10 cellular contexts compared by ENCODE assay signal in the genomic region with DNA sequence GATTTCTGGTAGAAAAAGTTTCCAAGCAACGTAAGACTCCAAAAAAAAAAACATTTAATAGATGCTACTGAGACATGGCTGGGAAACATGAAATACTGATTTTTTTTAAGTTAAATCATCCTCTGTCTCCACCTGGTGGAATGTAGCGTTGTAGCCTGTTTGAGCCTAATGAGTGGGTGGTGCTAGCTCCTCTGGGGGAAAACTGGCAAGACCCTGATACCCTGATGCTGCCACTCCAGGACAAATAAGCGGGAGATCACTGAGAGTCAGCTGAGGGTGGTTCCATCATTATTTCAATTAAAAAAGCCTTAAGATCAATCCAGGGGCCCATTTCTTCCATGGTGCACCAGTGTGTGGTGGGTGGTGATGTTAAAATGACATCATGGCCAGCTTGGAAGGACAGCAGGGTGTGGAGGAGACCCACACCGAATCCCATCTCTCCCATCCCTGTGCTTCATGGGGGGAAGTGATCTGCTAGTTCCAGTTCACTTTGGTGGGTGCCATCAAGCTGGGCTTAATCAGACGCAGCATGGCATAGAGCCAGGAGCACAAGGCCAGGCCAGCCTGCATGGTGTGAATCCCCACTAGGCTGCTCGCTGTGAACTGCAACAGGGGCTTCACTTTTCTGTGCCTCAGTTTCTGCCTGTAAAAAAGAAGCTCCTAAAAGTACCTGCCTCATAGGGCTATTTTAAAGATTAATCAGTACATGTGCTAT. TPM values are rescaled to one million over a fixed set of nuclear protein-coding genes. Genes with fewer than 3 reads are reported as not detected.
A peak's percentile ranks its signal among the peaks of the same experiment; 100 is the strongest.
DNase-seq lines count a peak whose midpoint lies in the region; ATAC-seq, FAIRE-seq and TF ChIP-seq lines count a peak whose summit lies in the region.
"Had no signal": no experiment of that assay in that cellular context is flagged by ENCODE, and none has a peak within 500 bp of the region (broad histone marks: within the 10 kb centered on the region; RNA-seq: fewer than 3 reads in every experiment).

No MANE protein-coding gene starts in this region.

- H3F3A ChIP-seq in SK-N-SH (replicated peaks; ENCODE audit: insufficient read depth), result peaks cover 18% of the 10 kb centered on the region

- H3K9ac ChIP-seq in SK-N-SH, result no peak overlapping the region

- no peaks in the 10 kb centered on the region for H3K79me2 ChIP-seq in SK-N-SH (ENCODE audit: insufficient read depth)

- no peaks in the 10 kb centered on the region for H3K9me2 ChIP-seq in SK-N-SH

- H3K9me3 ChIP-seq in SK-N-SH (no peaks in the 10 kb centered on the region), transverse colon (no peaks in the 10 kb centered on the region), suprapubic skin (no peaks in the 10 kb centered on the region)
- H3K9me3 ChIP-seq: thoracic aorta had no signal

- H3K27me3 ChIP-seq in SK-N-SH (ENCODE audit: insufficient read depth) (no peaks in the 10 kb centered on the region), foreskin keratinocyte (no peaks in the 10 kb centered on the region), transverse colon (no peaks in the 10 kb centered on the region), suprapubic skin (no peaks in the 10 kb centered on the region)

- TF ChIP-seq POLR2A in transverse colon (IDR thresholded peaks at IDR 0.05) (no peak), suprapubic skin (IDR thresholded peaks at IDR 0.05) (no peak), GM12891 (IDR thresholded peaks at IDR 0.05; ENCODE audit: low read depth, low read length) (no peak)

- TF ChIP-seq CTCF in GM13977 (IDR thresholded peaks at IDR 0.05; ENCODE audit: extremely low read depth, insufficient read depth, missing control alignments), result peak; percentile 59
- TF ChIP-seq CTCF in SK-N-SH (IDR thresholded peaks at IDR 0.05), result peak; percentile 57
- peak; percentile 65 for TF ChIP-seq CTCF in foreskin keratinocyte (conservative IDR thresholded peaks at IDR 0.05)
- TF ChIP-seq CTCF in transverse colon (IDR thresholded peaks at IDR 0.05), result peak in 2 of 5 experiments; percentile 24 to 34
- TF ChIP-seq CTCF in suprapubic skin (IDR thresholded peaks at IDR 0.05), result no peak

- no peak for ATAC-seq in foreskin keratinocyte

- H3K4me2 ChIP-seq in SK-N-SH, result no peak overlapping the region

- POLR2A ChIA-PET in SK-N-SH (lab: Yijun Ruan, JAX), result no interaction called here

- H3K36me3 ChIP-seq in SK-N-SH (replicated peaks in 1 of 2; ENCODE audit: control insufficient read depth in 1 of 2, insufficient read depth in 2 of 2, low read length in 1 of 2) (peaks cover 7 to 18% of the 10 kb centered on the region in 2 experiments), transverse colon (no peaks in the 10 kb centered on the region), suprapubic skin (peaks cover 40% of the 10 kb centered on the region)

- no peak overlapping the region for H3K4me3 ChIP-seq in SK-N-SH (ENCODE audit: low read depth in 2 of 2, low read length in 1 of 2)
- H3K4me3 ChIP-seq in transverse colon, result no peak overlapping the region
- no peak overlapping the region for H3K4me3 ChIP-seq in suprapubic skin
- H3K4me3 ChIP-seq: thoracic aorta had no signal

- peaks cover 5 to 12% of the 10 kb centered on the region in 2 experiments for H3K4me1 ChIP-seq in SK-N-SH (ENCODE audit: control insufficient read depth in 1 of 2, insufficient read depth in 2 of 2, low read depth in 1 of 2, low read length in 1 of 2)
- peaks cover 24% of the 10 kb centered on the region for H3K4me1 ChIP-seq in foreskin keratinocyte
- peaks cover 0 to 25% (median 19%) of the 10 kb centered on the region in 4 donors for H3K4me1 ChIP-seq in transverse colon
- peaks cover 16% of the 10 kb centered on the region for H3K4me1 ChIP-seq in suprapubic skin

- H3K27ac ChIP-seq in SK-N-SH (ENCODE audit: low read depth in 2 of 2, low read length in 1 of 2) (no peak overlapping the region), foreskin keratinocyte (no peak overlapping the region), transverse colon (no peak overlapping the region), suprapubic skin (no peak overlapping the region)
- H3K27ac ChIP-seq: thoracic aorta had no signal

- CTCF ChIA-PET in SK-N-SH (lab: Yijun Ruan, JAX), result interaction anchor here (0.7 to 3.1 kb wide), 2 partner anchors 15 to 302 kb away, joined by 3 to 9 read pairs; no protein-coding TSS in a partner anchor

- TF ChIP-seq EP300 in SK-N-SH (IDR thresholded peaks at IDR 0.05; ENCODE audit: borderline replicate concordance in 1 of 2, low read depth in 1 of 2, low read length in 1 of 2) (no peak), transverse colon (IDR thresholded peaks at IDR 0.05; ENCODE audit: low read depth) (no peak), suprapubic skin (IDR thresholded peaks at IDR 0.05) (no peak)

- peak; percentile 35; the same call in 1 of the 2 replicates for TF ChIP-seq RAD21 in SK-N-SH (IDR thresholded peaks at IDR 0.05; ENCODE audit: low read length)

- intact Hi-C loops in transverse colon (cut with DNase I; ENCODE audit: low total_unique reads), result no loop called here

- no peak for FAIRE-seq in GM12891 (lab: Jason Lieb, UNC)

- H4K20me1 ChIP-seq in SK-N-SH (ENCODE audit: insufficient read depth), result no peaks in the 10 kb centered on the region

- WGBS in SK-N-SH (ENCODE audit: low lambda C conversion rate), result 73% methylated on average over 4 of the region's 6 CpGs
- 70 to 80% methylated on average over 3 to 6 of the region's 6 CpGs for WGBS in transverse colon (ENCODE audit: low coverage in 1 of 2), 2 donors
- WGBS in suprapubic skin, result 79% methylated on average over 6 of the region's 6 CpGs

- peak; percentile 30 for DNase-seq in AG08396 (ENCODE audit: low spot score)
- no peak for DNase-seq in GM13977 (ENCODE audit: low spot score)
- peak; percentile 43 for DNase-seq in SK-N-SH
- DNase-seq in foreskin keratinocyte, result no peak
- DNase-seq in transverse colon, result no peak
- DNase-seq in suprapubic skin (ENCODE audit: low spot score in 2 of 2), result no peak
- DNase-seq in COLO668 (lab: John Stamatoyannopoulos, UW; ENCODE audit: unreplicated experiment), result no peak
- DNase-seq in GM12891 (ENCODE audit: insufficient read length, low spot score), result no peak

- in situ Hi-C loops in GM13977 (cut with MboI; ENCODE audit: low pct_unique_long_range_greater_than_20kb, low sequenced_read_pairs, unreplicated experiment), result no loop called here
- in situ Hi-C loops in transverse colon (cut with MboI; ENCODE audit: low pct_ligation_motif_present in 1 of 4, low pct_unique_long_range_greater_than_20kb in 1 of 4, low sequenced_read_pairs in 3 of 4), result no loop called here

- H2AFZ ChIP-seq in SK-N-SH (ENCODE audit: low read depth), result no peak overlapping the region

TF ChIP-seq in SK-N-SH, 30 proteins besides CTCF, POLR2A, EP300 and RAD21:
- TF ChIP-seq RXRA (IDR thresholded peaks at IDR 0.05; ENCODE audit: borderline replicate concordance, low read depth), result no peak

TF ChIP-seq in GM12891, 5 proteins besides CTCF, POLR2A, EP300 and RAD21:
- TF ChIP-seq POLR2AphosphoS5 (IDR thresholded peaks at IDR 0.05; ENCODE audit: low read depth, low read length), result no peak
- no peak for TF ChIP-seq POU2F2 (IDR thresholded peaks at IDR 0.05; ENCODE audit: low read depth, low read length)
- TF ChIP-seq TAF1 (IDR thresholded peaks at IDR 0.05; ENCODE audit: low read depth, low read length), result no peak
- no peak for TF ChIP-seq PAX5 (IDR thresholded peaks at IDR 0.05; ENCODE audit: insufficient read depth, low read length, severe bottlenecking)
- no peak for TF ChIP-seq SPI1 (IDR thresholded peaks at IDR 0.05; ENCODE audit: low read depth, low read length)

RNA-seq across cellular contexts. Expression of a gene that starts 12.8 kb away (rescaled TPM):
- 29.8 and 35.5 TPM in 2 replicates for polyA plus RNA-seq in SK-N-SH (2012; rRNA removed)
- 47.9 and 55.7 TPM in 2 replicates for polyA plus RNA-seq in SK-N-SH (2012; cell fraction: cytosol; rRNA removed)
- 6.6 and 12.2 TPM in 2 replicates for polyA plus RNA-seq in SK-N-SH (2012; cell fraction: nucleus; rRNA removed)
- total RNA-seq in foreskin keratinocyte, result 64.2 and 65.2 TPM in 2 replicates
- polyA plus RNA-seq in foreskin keratinocyte, result 46.2 and 52.4 TPM in 2 replicates
- 10 to 100 TPM; 23.6 to 75.4 (median 24.6) TPM for total RNA-seq in transverse colon
- 10 to 100 TPM; 17.7 to 20.8 (median 20.3) TPM for total RNA-seq in suprapubic skin
- polyA plus RNA-seq in GM12891 (2012; ENCODE audit: low read depth, missing spikeins), result 18.0 TPM

RNA-seq across cellular contexts. Expression of a gene that starts 35.7 kb away (rescaled TPM):
- polyA plus RNA-seq in SK-N-SH (2012; rRNA removed) (1.0 and 1.2 TPM in 2 replicates), foreskin keratinocyte (0.12 and 0.33 TPM in 2 replicates)
- polyA plus RNA-seq in SK-N-SH (2012; cell fraction: cytosol; rRNA removed), result 0.51 and 0.79 TPM in 2 replicates
- 2.2 and 2.4 TPM in 2 replicates for polyA plus RNA-seq in SK-N-SH (2012; cell fraction: nucleus; rRNA removed)
- total RNA-seq in foreskin keratinocyte (0.35 and 0.44 TPM in 2 replicates), transverse colon (1 to 10 TPM in 2 of 4 donors, under 1 TPM in 1, not detected in 1; 0.55 to 9.7 (median 1.1) TPM), suprapubic skin (1 to 10 TPM in 1 of 4 donors, under 1 TPM in 2, not detected in 1; 0.47 to 4.2 (median 0.76) TPM)
- not detected for polyA plus RNA-seq in GM12891 (2012; ENCODE audit: low read depth, missing spikeins)

RNA-seq across cellular contexts. Expression of a gene that starts 57.3 kb away (rescaled TPM):
- polyA plus RNA-seq in SK-N-SH (2012; rRNA removed), result 0.77 and 0.88 TPM in 2 replicates
- polyA plus RNA-seq in SK-N-SH (2012; cell fraction: cytosol; rRNA removed), result 0.68 and 1.3 TPM in 2 replicates
- 0.29 and 0.39 TPM in 2 replicates for polyA plus RNA-seq in SK-N-SH (2012; cell fraction: nucleus; rRNA removed)
- total RNA-seq in foreskin keratinocyte, result 0.10 TPM in 1 of 2 replicates, not detected in the other
- 0.04 and 0.16 TPM in 2 replicates for polyA plus RNA-seq in foreskin keratinocyte
- total RNA-seq in transverse colon, result not detected
- under 1 TPM in 1 of 4 donors, not detected in 3; 0.76 TPM for total RNA-seq in suprapubic skin
- polyA plus RNA-seq in GM12891 (2012; ENCODE audit: low read depth, missing spikeins), result not detected
- total RNA-seq: aorta, thoracic aorta had no signal
- polyA plus RNA-seq: aorta had no signal

Comparison
In these comparisons a context has a peak if more than half of its experiments do, and no peak if none do; other contexts are left out.
1. DNase-seq: peak in AG08396 (single experiment) and SK-N-SH (single experiment); none in GM13977 (single experiment), foreskin keratinocyte (0 of 2), transverse colon (single experiment), suprapubic skin (0 of 2), COLO668 (single experiment) and GM12891 (single experiment).
2. CTCF ChIP-seq: peak in GM13977 (single experiment), SK-N-SH (single experiment) and foreskin keratinocyte (single experiment); none in suprapubic skin (0 of 2).